1 cellular context compared by ENCODE assay signal in the genomic region with DNA sequence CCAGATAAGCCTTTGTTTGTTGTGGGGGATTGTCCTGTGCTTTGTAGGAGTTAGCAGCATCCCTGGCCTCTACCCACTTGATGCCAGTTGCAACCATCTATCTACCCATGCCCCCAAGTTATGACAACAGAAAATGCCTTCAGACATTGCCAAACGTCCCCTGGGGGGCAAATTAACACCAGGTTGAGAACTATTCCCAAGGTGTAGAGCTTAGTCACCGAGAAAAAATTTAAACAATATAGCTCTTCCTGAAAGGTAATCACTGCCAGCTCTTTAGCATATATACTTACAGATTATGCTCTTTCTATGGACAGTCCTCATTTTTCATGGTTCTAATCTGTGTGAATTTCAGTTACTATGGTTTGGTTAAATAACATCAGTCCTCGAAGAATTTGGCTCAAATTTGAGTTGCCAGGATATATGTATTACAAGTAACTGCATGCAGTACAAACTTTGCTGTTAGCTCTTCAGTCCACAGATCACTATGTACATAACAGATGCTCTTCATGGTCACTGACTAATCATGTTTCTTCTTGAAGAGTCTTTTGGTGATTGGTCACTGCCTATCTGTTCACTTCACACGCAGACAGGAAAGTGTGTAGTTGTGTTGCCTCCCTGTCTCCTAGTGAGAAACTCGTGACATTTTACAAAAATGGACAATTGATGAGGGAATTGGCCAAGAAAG.
TF ChIP-seq lines count a peak whose summit lies in the region.

No MANE protein-coding gene starts in this region.

TF ChIP-seq in WTC11, 78 proteins besides CTCF, POLR2A, EP300 and RAD21 (continued from another document):
- TF ChIP-seq ERG (CRISPR knock-in tag; IDR thresholded peaks at IDR 0.05), result no peak
- TF ChIP-seq, protein P1, sequence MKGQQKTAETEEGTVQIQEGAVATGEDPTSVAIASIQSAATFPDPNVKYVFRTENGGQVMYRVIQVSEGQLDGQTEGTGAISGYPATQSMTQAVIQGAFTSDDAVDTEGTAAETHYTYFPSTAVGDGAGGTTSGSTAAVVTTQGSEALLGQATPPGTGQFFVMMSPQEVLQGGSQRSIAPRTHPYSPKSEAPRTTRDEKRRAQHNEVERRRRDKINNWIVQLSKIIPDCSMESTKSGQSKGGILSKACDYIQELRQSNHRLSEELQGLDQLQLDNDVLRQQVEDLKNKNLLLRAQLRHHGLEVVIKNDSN (CRISPR knock-in tag; IDR thresholded peaks at IDR 0.05), result no peak
- TF ChIP-seq ZNF512 (CRISPR knock-in tag; IDR thresholded peaks at IDR 0.05; ENCODE audit: borderline replicate concordance), result no peak
- TF ChIP-seq TCF7 (CRISPR knock-in tag; IDR thresholded peaks at IDR 0.05; ENCODE audit: low read depth), result no peak
- TF ChIP-seq ZNF138 (CRISPR knock-in tag; conservative IDR thresholded peaks at IDR 0.05), result no peak
- no peak for TF ChIP-seq CREB1 (CRISPR knock-in tag; IDR thresholded peaks at IDR 0.05)
- no peak for TF ChIP-seq RELA (CRISPR knock-in tag; IDR thresholded peaks at IDR 0.05; ENCODE audit: borderline replicate concordance)
- TF ChIP-seq PRRX2 (CRISPR knock-in tag; IDR thresholded peaks at IDR 0.05), result no peak
